ENCODE assay signal across 9 cellular contexts in the genomic region with DNA sequence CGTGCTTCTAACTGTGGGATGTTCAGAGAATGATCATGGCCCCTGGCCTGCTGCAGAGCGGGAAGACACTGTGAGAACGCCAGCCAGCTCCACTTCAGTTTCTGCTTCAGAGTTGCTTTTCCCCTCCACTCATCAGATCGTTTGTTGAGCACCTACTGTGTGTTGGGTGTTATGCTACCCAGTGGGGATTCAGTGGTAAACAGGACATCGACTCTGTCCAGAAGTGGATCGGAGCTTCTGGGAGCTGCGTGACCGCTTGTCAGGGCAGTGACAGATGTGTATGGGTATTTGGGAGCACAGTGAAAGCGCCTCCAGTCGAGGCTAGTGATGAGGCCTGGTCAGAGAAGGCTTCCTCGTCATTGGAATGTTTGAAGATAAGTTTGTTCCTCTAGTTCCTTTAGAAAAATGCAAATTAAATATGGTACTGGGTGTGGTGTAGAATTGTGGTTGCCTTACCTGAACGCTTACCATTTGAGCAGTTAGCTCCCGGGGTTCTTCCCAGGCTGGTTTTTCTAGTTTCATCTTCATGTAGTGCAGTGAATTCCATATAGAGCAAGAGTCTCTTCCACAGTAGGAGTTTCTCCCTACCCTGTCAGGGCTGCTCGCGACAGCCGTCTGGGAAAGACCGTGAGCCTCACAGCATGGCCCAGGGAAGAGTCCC. TPM values are rescaled to one million over a fixed set of nuclear protein-coding genes. Genes with fewer than 3 reads are reported as not detected.
DNase-seq lines count a peak whose midpoint lies in the region; ATAC-seq, FAIRE-seq and TF ChIP-seq lines count a peak whose summit lies in the region.
"Had no signal": no experiment of that assay in that cellular context is flagged by ENCODE, and none has a peak within 500 bp of the region (broad histone marks: within the 10 kb centered on the region; RNA-seq: fewer than 3 reads in every experiment).

No MANE protein-coding gene starts in this region.

- H3K27me3 Mint-ChIP-seq in Calu3 (ENCODE audit: unreplicated experiment) (peaks cover 14% of the 10 kb centered on the region), nephron progenitor cell (ENCODE audit: low read depth, poor library complexity) (peaks cover 3% of the 10 kb centered on the region)

- CTCF ChIA-PET in Calu3 (lab: Charles Lee), result no interaction called here

- intact Hi-C loops in Calu3 (cut with micrococcal nuclease; ENCODE audit: unreplicated experiment) (no loop called here), colonic mucosa (cut with DNase I) (no loop called here)

- TF ChIP-seq CTCF in Calu3 (IDR thresholded peaks at IDR 0.05; ENCODE audit: unreplicated experiment), result no peak
- TF ChIP-seq CTCF in bronchial epithelial cell (IDR thresholded peaks at IDR 0.05; ENCODE audit: insufficient read depth, low read length, severe bottlenecking), result no peak
- no peak for TF ChIP-seq CTCF in nephron progenitor cell (IDR thresholded peaks at IDR 0.05)
- TF ChIP-seq CTCF in colonic mucosa (IDR thresholded peaks at IDR 0.05), result no peak

- H3K9ac ChIP-seq in colonic mucosa (ENCODE audit: low read depth in 2 of 2, low read length in 2 of 2), result no peak overlapping the region

- H3K4me3 Mint-ChIP-seq in Calu3 (ENCODE audit: low read depth, unreplicated experiment), result peak overlapping the region; percentile 23
- peak overlapping the region; percentile 89 for H3K4me3 Mint-ChIP-seq in nephron progenitor cell

- H3K9me3 Mint-ChIP-seq in Calu3 (ENCODE audit: low read depth, unreplicated experiment) (no peaks in the 10 kb centered on the region), nephron progenitor cell (no peaks in the 10 kb centered on the region)

- peaks cover 27% of the 10 kb centered on the region for H3K4me1 Mint-ChIP-seq in Calu3 (ENCODE audit: low read depth, unreplicated experiment)
- peaks cover 72% of the 10 kb centered on the region for H3K4me1 Mint-ChIP-seq in nephron progenitor cell

- H3K27me3 ChIP-seq in bronchial epithelial cell (ENCODE audit: control insufficient read depth, insufficient read depth, low read length) (no peaks in the 10 kb centered on the region), colonic mucosa (no peaks in the 10 kb centered on the region)
- H3K27me3 ChIP-seq: pancreas had no signal

- ATAC-seq in HG02642 (IDR thresholded peaks at IDR 0.05; ENCODE audit: poor library complexity, unreplicated experiment), result no peak
- ATAC-seq: pancreas had no signal

- H3K4me3 ChIP-seq in bronchial epithelial cell (ENCODE audit: low read depth, low read length), result no peak overlapping the region
- no peak overlapping the region for H3K4me3 ChIP-seq in colonic mucosa

- H3K27ac Mint-ChIP-seq in Calu3 (ENCODE audit: unreplicated experiment), result peak overlapping the region; percentile 33
- H3K27ac Mint-ChIP-seq in nephron progenitor cell, result no peak overlapping the region

- H3K27ac ChIP-seq in colonic mucosa, result no peak overlapping the region
- H3K27ac ChIP-seq: pancreas had no signal

- H3K4me1 ChIP-seq in colonic mucosa, result peaks cover 9% of the 10 kb centered on the region

- H3K36me3 ChIP-seq in bronchial epithelial cell (ENCODE audit: control insufficient read depth, insufficient read depth, low read length) (no peaks in the 10 kb centered on the region), colonic mucosa (no peaks in the 10 kb centered on the region)
- H3K36me3 ChIP-seq: pancreas had no signal

- no peaks in the 10 kb centered on the region for H3K9me3 ChIP-seq in colonic mucosa
- H3K9me3 ChIP-seq: pancreas had no signal

- DNase-seq in Calu3 (peak; percentile 20), HT-29 (ENCODE audit: low spot score) (peak; percentile 9), bronchial epithelial cell (ENCODE audit: low read depth) (peak; percentile 53), nephron progenitor cell (no peak), colonic mucosa (no peak), NCI-H2081 (lab: John Stamatoyannopoulos, UW) (no peak)
- DNase-seq: effector CD8-positive, alpha-beta T cell; pancreas had no signal

- no peak for FAIRE-seq in bronchial epithelial cell (lab: Jason Lieb, UNC)
- FAIRE-seq: pancreas had no signal

- H3K36me3 Mint-ChIP-seq in Calu3 (ENCODE audit: insufficient read depth, unreplicated experiment) (peaks cover 26% of the 10 kb centered on the region), nephron progenitor cell (ENCODE audit: low read depth) (peaks cover 30% of the 10 kb centered on the region)

- BruUV-seq in Calu3 (replicated peaks; lab: Mats Ljungman, UMichigan), result no TSS peak

RNA-seq across cellular contexts. Expression of a gene that starts 2.8 kb away (rescaled TPM):
- total RNA-seq in Calu3 (2022) (47.7 and 49.5 TPM in 2 replicates), bronchial epithelial cell (61.3 and 62.1 TPM in 2 replicates), colonic mucosa (10 to 100 TPM; 11.2 to 19.6 TPM)
- total RNA-seq in HT-29 (2014; rRNA removed; shearing (Covaris generic)), result 21.8 and 24.9 TPM in 2 replicates

Comparison
In these comparisons a context has a peak if more than half of its experiments do, and no peak if none do; other contexts are left out.
1. DNase-seq: peak in Calu3 (single experiment), HT-29 (single experiment) and bronchial epithelial cell (single experiment); none in nephron progenitor cell (single experiment), colonic mucosa (single experiment) and NCI-H2081 (0 of 2).